ENCODE assay signal across 23 cellular contexts in genomic region chr18:50906843-50907242, GRCh38. TPM values are rescaled to one million over a fixed set of nuclear protein-coding genes. Genes with fewer than 3 reads are reported as not detected.
DNase-seq lines count a peak whose midpoint lies in the region; ATAC-seq and TF ChIP-seq lines count a peak whose summit lies in the region.
"Had no signal": no experiment of that assay in that cellular context is flagged by ENCODE, and none has a peak within 500 bp of the region (broad histone marks: within the 10 kb centered on the region; RNA-seq: fewer than 3 reads in every experiment).

No MANE protein-coding gene starts in this region.

- H3K27me3 Mint-ChIP-seq in activated naive CD4-positive, alpha-beta T cell treated with anti-CD3 and anti-CD28 coated beads, Interleukin-2, amount 10 ng/mL, durations not matched to agents 7 days and 5 days: no peaks in the 10 kb centered on the region
- no peaks in the 10 kb centered on the region for H3K27me3 Mint-ChIP-seq in activated naive CD4-positive, alpha-beta T cell treated with anti-CD3 and anti-CD28 coated beads for 36 hours (ENCODE audit: low read depth)
- no peaks in the 10 kb centered on the region for H3K27me3 Mint-ChIP-seq in activated CD8-positive, alpha-beta T cell treated with anti-CD3 and anti-CD28 coated beads for 36 hours
- H3K27me3 Mint-ChIP-seq in activated CD8-positive, alpha-beta T cell treated with anti-CD3 and anti-CD28 coated beads, Interleukin-2, amount 10 ng/mL, durations not matched to agents 7 days and 5 days (ENCODE audit: low read depth): no peaks in the 10 kb centered on the region
- H3K27me3 Mint-ChIP-seq: CD4-positive, alpha-beta memory T cell; CD4-positive, CD25-positive, alpha-beta regulatory T cell; CD8-positive, alpha-beta memory T cell had no signal

- CTCF ChIA-PET in activated naive CD4-positive, alpha-beta T cell treated with anti-CD3 and anti-CD28 coated beads, Interleukin-2, amount 10 ng/mL, durations not matched to agents 7 days and 5 days (lab: Charles Lee): no interaction called here
- CTCF ChIA-PET in activated naive CD4-positive, alpha-beta T cell treated with anti-CD3 and anti-CD28 coated beads for 36 hours (lab: Charles Lee): no interaction called here
- CTCF ChIA-PET in activated CD8-positive, alpha-beta T cell treated with anti-CD3 and anti-CD28 coated beads for 36 hours (lab: Charles Lee): no interaction called here
- CTCF ChIA-PET in activated CD8-positive, alpha-beta T cell treated with anti-CD3 and anti-CD28 coated beads, Interleukin-2, amount 10 ng/mL, durations not matched to agents 7 days and 5 days (lab: Charles Lee): interaction anchor here (0.9 kb wide), 1 partner anchor 123 kb away, joined by 3 read pairs; the partner anchor contains the start of gene SMAD4

- H3K9me3 Mint-ChIP-seq in activated naive CD4-positive, alpha-beta T cell treated with anti-CD3 and anti-CD28 coated beads, Interleukin-2, amount 10 ng/mL, durations not matched to agents 7 days and 5 days: peaks cover 8% of the 10 kb centered on the region
- H3K9me3 Mint-ChIP-seq in activated naive CD4-positive, alpha-beta T cell treated with anti-CD3 and anti-CD28 coated beads for 36 hours: no peaks in the 10 kb centered on the region
- peaks cover 8% of the 10 kb centered on the region for H3K9me3 Mint-ChIP-seq in activated CD8-positive, alpha-beta T cell treated with anti-CD3 and anti-CD28 coated beads for 36 hours
- peaks cover 14% of the 10 kb centered on the region for H3K9me3 Mint-ChIP-seq in activated CD8-positive, alpha-beta T cell treated with anti-CD3 and anti-CD28 coated beads, Interleukin-2, amount 10 ng/mL, durations not matched to agents 7 days and 5 days (ENCODE audit: insufficient read depth)
- H3K9me3 Mint-ChIP-seq: CD8-positive, alpha-beta memory T cell had no signal

- H3K36me3 Mint-ChIP-seq in activated naive CD4-positive, alpha-beta T cell treated with anti-CD3 and anti-CD28 coated beads, Interleukin-2, amount 10 ng/mL, durations not matched to agents 7 days and 5 days: peaks cover 66% of the 10 kb centered on the region
- H3K36me3 Mint-ChIP-seq in activated naive CD4-positive, alpha-beta T cell treated with anti-CD3 and anti-CD28 coated beads for 36 hours (ENCODE audit: low read depth): peaks cover 67% of the 10 kb centered on the region
- peaks cover 61% of the 10 kb centered on the region for H3K36me3 Mint-ChIP-seq in activated CD8-positive, alpha-beta T cell treated with anti-CD3 and anti-CD28 coated beads for 36 hours (ENCODE audit: low read depth)
- peaks cover 68% of the 10 kb centered on the region for H3K36me3 Mint-ChIP-seq in activated CD8-positive, alpha-beta T cell treated with anti-CD3 and anti-CD28 coated beads, Interleukin-2, amount 10 ng/mL, durations not matched to agents 7 days and 5 days (ENCODE audit: low read depth)

- POLR2A ChIA-PET in activated CD8-positive, alpha-beta T cell treated with anti-CD3 and anti-CD28 coated beads for 36 hours (lab: Charles Lee): no interaction called here
- POLR2A ChIA-PET in activated CD8-positive, alpha-beta T cell treated with anti-CD3 and anti-CD28 coated beads, Interleukin-2, amount 10 ng/mL, durations not matched to agents 7 days and 5 days (lab: Charles Lee): interaction anchor here (1.3 to 1.6 kb wide), 2 partner anchors 17 to 28 kb away, joined by 3 to 9 read pairs; partner anchors contain the start of gene ME2

- H3K4me3 Mint-ChIP-seq in activated naive CD4-positive, alpha-beta T cell treated with anti-CD3 and anti-CD28 coated beads, Interleukin-2, amount 10 ng/mL, durations not matched to agents 7 days and 5 days: no peak overlapping the region
- no peak overlapping the region for H3K4me3 Mint-ChIP-seq in activated naive CD4-positive, alpha-beta T cell treated with anti-CD3 and anti-CD28 coated beads for 36 hours
- no peak overlapping the region for H3K4me3 Mint-ChIP-seq in activated CD8-positive, alpha-beta T cell treated with anti-CD3 and anti-CD28 coated beads for 36 hours
- no peak overlapping the region for H3K4me3 Mint-ChIP-seq in activated CD8-positive, alpha-beta T cell treated with anti-CD3 and anti-CD28 coated beads, Interleukin-2, amount 10 ng/mL, durations not matched to agents 7 days and 5 days
- H3K4me3 Mint-ChIP-seq: CD14-positive monocyte; CD4-positive, alpha-beta memory T cell; CD4-positive, CD25-positive, alpha-beta regulatory T cell had no signal

- intact Hi-C loops in activated naive CD4-positive, alpha-beta T cell treated with anti-CD3 and anti-CD28 coated beads for 36 hours (cut with micrococcal nuclease): no loop called here
- intact Hi-C loops in activated CD8-positive, alpha-beta T cell treated with anti-CD3 and anti-CD28 coated beads for 36 hours (cut with micrococcal nuclease): no loop called here

- peak overlapping the region; percentile 46 for H3K27ac Mint-ChIP-seq in activated naive CD4-positive, alpha-beta T cell treated with anti-CD3 and anti-CD28 coated beads, Interleukin-2, amount 10 ng/mL, durations not matched to agents 7 days and 5 days
- no peak overlapping the region for H3K27ac Mint-ChIP-seq in activated naive CD4-positive, alpha-beta T cell treated with anti-CD3 and anti-CD28 coated beads for 36 hours
- peak overlapping the region; percentile 62 for H3K27ac Mint-ChIP-seq in activated CD8-positive, alpha-beta T cell treated with anti-CD3 and anti-CD28 coated beads for 36 hours
- peak overlapping the region; percentile 5 for H3K27ac Mint-ChIP-seq in activated CD8-positive, alpha-beta T cell treated with anti-CD3 and anti-CD28 coated beads, Interleukin-2, amount 10 ng/mL, durations not matched to agents 7 days and 5 days
- H3K27ac Mint-ChIP-seq: CD8-positive, alpha-beta memory T cell had no signal

- DNase-seq in activated naive CD4-positive, alpha-beta T cell treated with anti-CD3 and anti-CD28 coated beads, Interleukin-2, amount 10 ng/mL, durations not matched to agents 7 days and 5 days: no peak
- no peak for DNase-seq in activated naive CD4-positive, alpha-beta T cell treated with anti-CD3 and anti-CD28 coated beads for 36 hours
- DNase-seq in activated CD8-positive, alpha-beta T cell treated with anti-CD3 and anti-CD28 coated beads for 36 hours: peak; percentile 11
- DNase-seq in activated CD8-positive, alpha-beta T cell treated with anti-CD3 and anti-CD28 coated beads, Interleukin-2, amount 10 ng/mL, durations not matched to agents 7 days and 5 days: no peak
- DNase-seq in cortex of kidney (lab: John Stamatoyannopoulos, UW): no peak
- DNase-seq: 8988T; ACHN; BE2C; C1 segment of cervical spinal cord; CD4-positive, alpha-beta memory T cell; CD4-positive, CD25-positive, alpha-beta regulatory T cell; CD8-positive, alpha-beta memory T cell; COR-L47; DMS 273 treated with DMSO at 0.1 percent for 48 hours; DMS153; DMS53; DMS79; DND-41; EL; GDM1 had no signal

- no peak for TF ChIP-seq CTCF in activated CD8-positive, alpha-beta T cell treated with anti-CD3 and anti-CD28 coated beads for 36 hours (IDR thresholded peaks at IDR 0.05)

- ATAC-seq in activated CD8-positive, alpha-beta T cell treated with anti-CD3 and anti-CD28 coated beads for 36 hours: peak; percentile 30
- no peak for ATAC-seq in activated CD8-positive, alpha-beta T cell treated with anti-CD3 and anti-CD28 coated beads, Interleukin-2, amount 10 ng/mL, durations not matched to agents 7 days and 5 days
- ATAC-seq in GM19023 (IDR thresholded peaks at IDR 0.05; ENCODE audit: unreplicated experiment): no peak
- ATAC-seq: GM12878 had no signal

- peaks cover 18% of the 10 kb centered on the region for H3K4me1 Mint-ChIP-seq in activated naive CD4-positive, alpha-beta T cell treated with anti-CD3 and anti-CD28 coated beads, Interleukin-2, amount 10 ng/mL, durations not matched to agents 7 days and 5 days
- peaks cover 9% of the 10 kb centered on the region for H3K4me1 Mint-ChIP-seq in activated naive CD4-positive, alpha-beta T cell treated with anti-CD3 and anti-CD28 coated beads for 36 hours (ENCODE audit: low read depth)
- peaks cover 26% of the 10 kb centered on the region for H3K4me1 Mint-ChIP-seq in activated CD8-positive, alpha-beta T cell treated with anti-CD3 and anti-CD28 coated beads for 36 hours (ENCODE audit: low read depth)
- H3K4me1 Mint-ChIP-seq in activated CD8-positive, alpha-beta T cell treated with anti-CD3 and anti-CD28 coated beads, Interleukin-2, amount 10 ng/mL, durations not matched to agents 7 days and 5 days (ENCODE audit: low read depth): peaks cover 17% of the 10 kb centered on the region

RNA-seq across cellular contexts. Expression of gene ME2, which starts 27.9 kb away (rescaled TPM):
- 100 to 1,000 TPM; 137 to 146 TPM for total RNA-seq in activated naive CD4-positive, alpha-beta T cell treated with anti-CD3 and anti-CD28 coated beads for 36 hours
- 100 to 1,000 TPM; 138 to 141 TPM for total RNA-seq in activated CD8-positive, alpha-beta T cell treated with anti-CD3 and anti-CD28 coated beads for 36 hours
- total RNA-seq in activated CD8-positive, alpha-beta T cell treated with anti-CD3 and anti-CD28 coated beads, Interleukin-2, amount 10 ng/mL, durations not matched to agents 7 days and 5 days: 10 to 100 TPM; 91.2 to 92.5 TPM
